11 cellular contexts compared by ENCODE assay signal in the genomic region with DNA sequence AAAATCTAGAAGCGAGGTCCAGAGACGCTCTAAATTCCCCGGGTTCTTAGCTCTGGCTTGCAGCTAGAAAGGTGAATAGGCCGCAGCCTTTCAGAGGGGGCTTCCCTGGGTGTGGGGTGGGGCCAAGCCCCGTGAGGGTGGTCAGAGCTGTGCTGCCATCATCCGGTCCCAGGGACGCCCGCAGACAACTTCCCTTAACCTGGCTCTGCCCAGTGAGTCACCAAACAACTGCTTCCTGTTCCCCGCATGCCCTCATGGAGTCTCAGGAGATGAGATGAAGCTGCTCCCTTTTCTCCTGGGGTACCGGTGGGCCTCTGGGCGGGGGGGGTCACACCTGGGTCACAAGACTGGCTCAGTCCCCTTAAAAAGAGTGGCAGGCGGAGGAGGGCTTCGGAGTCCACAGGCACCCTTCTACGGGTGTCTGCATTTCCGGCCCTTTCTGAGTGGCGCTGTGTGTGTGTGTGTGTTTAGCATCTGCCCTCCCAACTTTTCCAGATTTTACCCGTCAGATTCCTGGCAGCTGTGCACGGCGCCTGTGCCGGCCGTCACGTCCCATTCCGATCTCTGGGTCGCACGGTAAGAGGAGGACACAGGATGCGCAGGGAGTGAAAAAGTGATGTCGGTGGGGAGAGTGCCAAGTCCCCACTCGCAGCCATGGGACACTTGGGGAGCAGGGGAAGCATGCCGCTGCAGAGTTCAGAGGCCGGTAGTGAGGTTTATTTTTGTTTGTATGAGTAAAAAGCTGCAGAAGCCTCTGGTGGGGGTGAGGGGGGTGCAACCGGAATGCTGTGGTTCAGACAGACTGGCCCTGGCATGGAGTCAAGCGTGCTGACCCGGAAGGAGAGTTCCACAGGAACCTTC. TPM values are rescaled to one million over a fixed set of nuclear protein-coding genes. Genes with fewer than 3 reads are reported as not detected.
DNase-seq lines count a peak whose midpoint lies in the region; ATAC-seq and TF ChIP-seq lines count a peak whose summit lies in the region.
"Had no signal": no experiment of that assay in that cellular context is flagged by ENCODE, and none has a peak within 500 bp of the region (broad histone marks: within the 10 kb centered on the region; RNA-seq: fewer than 3 reads in every experiment).

No MANE protein-coding gene starts in this region.

- peak overlapping the region; percentile 70 for H3K27ac Mint-ChIP-seq in activated naive CD8-positive, alpha-beta T cell treated with anti-CD3 and anti-CD28 coated beads, Interleukin-2, amount 10 ng/mL, durations not matched to agents 7 days and 5 days

- H3K27me3 ChIP-seq in KMS-11 (ENCODE audit: insufficient read depth, low read depth), result no peaks in the 10 kb centered on the region
- H3K27me3 ChIP-seq in right cardiac atrium (ENCODE audit: control insufficient read depth, insufficient read depth), result no peaks in the 10 kb centered on the region
- no peaks in the 10 kb centered on the region for H3K27me3 ChIP-seq in spleen (replicated peaks in 1 of 7)
- H3K27me3 ChIP-seq: cardiac muscle cell had no signal

- H3K4me1 Mint-ChIP-seq in activated naive CD8-positive, alpha-beta T cell treated with anti-CD3 and anti-CD28 coated beads, Interleukin-2, amount 10 ng/mL, durations not matched to agents 7 days and 5 days, result peaks cover 53% of the 10 kb centered on the region

- H3K36me3 ChIP-seq in KMS-11 (ENCODE audit: insufficient read depth) (no peaks in the 10 kb centered on the region), spleen (peaks cover 0 to 57% (median 3%) of the 10 kb centered on the region in 6 donors)
- H3K36me3 ChIP-seq: cardiac muscle cell had no signal

- no peak overlapping the region for H2AFZ ChIP-seq in KMS-11 (ENCODE audit: low read depth)

- TF ChIP-seq POLR2A in spleen (IDR thresholded peaks at IDR 0.05), result no peak

- H3K27ac ChIP-seq in KMS-11 (peak overlapping the region; percentile 87; the same call in 1 of the 2 replicates), right cardiac atrium (ENCODE audit: low read length) (peak overlapping the region; percentile 85), spleen (peak overlapping the region; percentile 38 to 84 (median 80))
- H3K27ac ChIP-seq: cardiac muscle cell had no signal

- WGBS in right cardiac atrium, result 49% methylated on average over 33 of the region's 33 CpGs
- WGBS in spleen, 5 donors, result 51 to 67% (median 62%) methylated on average over 29 to 33 of the region's 33 CpGs

- H3K4me2 ChIP-seq in KMS-11, result peak overlapping the region; percentile 89

- H3K4me3 Mint-ChIP-seq in activated naive CD8-positive, alpha-beta T cell treated with anti-CD3 and anti-CD28 coated beads, Interleukin-2, amount 10 ng/mL, durations not matched to agents 7 days and 5 days, result no peak overlapping the region

- H3K79me2 ChIP-seq in KMS-11 (ENCODE audit: insufficient read depth, low read depth), result no peaks in the 10 kb centered on the region

- POLR2A ChIA-PET in activated naive CD8-positive, alpha-beta T cell treated with anti-CD3 and anti-CD28 coated beads, Interleukin-2, amount 10 ng/mL, durations not matched to agents 7 days and 5 days (lab: Charles Lee), result interaction anchor here (0.6 to 2.5 kb wide), 6 partner anchors 11 to 199 kb away, joined by 3 to 12 read pairs (median 5); no protein-coding TSS in a partner anchor

- TF ChIP-seq CTCF in KMS-11 (conservative IDR thresholded peaks at IDR 0.05; ENCODE audit: low read depth, low read length), result no peak
- TF ChIP-seq CTCF in spleen (IDR thresholded peaks at IDR 0.05 in 8 of 11, conservative IDR thresholded peaks at IDR 0.05 in 3 of 11), result no peak

- no peak overlapping the region for H3K4me3 ChIP-seq in KMS-11 (IDR thresholded peaks at IDR 0.05; ENCODE audit: insufficient read depth, low read depth, low read length)
- H3K4me3 ChIP-seq in right cardiac atrium (ENCODE audit: low read length), result no peak overlapping the region
- peak overlapping the region in 1 of 8 donors; percentile 1 for H3K4me3 ChIP-seq in spleen
- H3K4me3 ChIP-seq: cardiac muscle cell had no signal

- no peaks in the 10 kb centered on the region for H3K27me3 Mint-ChIP-seq in activated naive CD8-positive, alpha-beta T cell treated with anti-CD3 and anti-CD28 coated beads, Interleukin-2, amount 10 ng/mL, durations not matched to agents 7 days and 5 days

- H4K20me1 ChIP-seq in KMS-11 (ENCODE audit: insufficient read depth), result no peaks in the 10 kb centered on the region

- peaks cover 19% of the 10 kb centered on the region for H3K36me3 Mint-ChIP-seq in activated naive CD8-positive, alpha-beta T cell treated with anti-CD3 and anti-CD28 coated beads, Interleukin-2, amount 10 ng/mL, durations not matched to agents 7 days and 5 days

- H3K9me3 Mint-ChIP-seq in activated naive CD8-positive, alpha-beta T cell treated with anti-CD3 and anti-CD28 coated beads, Interleukin-2, amount 10 ng/mL, durations not matched to agents 7 days and 5 days, result no peaks in the 10 kb centered on the region

- DNase-seq in activated naive CD8-positive, alpha-beta T cell treated with anti-CD3 and anti-CD28 coated beads, Interleukin-2, amount 10 ng/mL, durations not matched to agents 7 days and 5 days, result no peak
- DNase-seq in right cardiac atrium (peak; percentile 76 to 90 (median 89)), spleen (peak; percentile 81), HK-2 (ENCODE audit: unreplicated experiment) (no peak), 8988T (no peak)
- no peak for DNase-seq in activated CD8-positive, alpha-beta memory T cell treated with anti-CD3 and anti-CD28 coated beads, Interleukin-2, amount 50 U/mL, for 48 hours
- DNase-seq: midbrain, MM.1S had no signal

- H3K4me1 ChIP-seq in KMS-11 (ENCODE audit: low read depth, poor library complexity, severe bottlenecking), result peaks cover 46% of the 10 kb centered on the region
- H3K4me1 ChIP-seq in right cardiac atrium (ENCODE audit: control insufficient read depth, insufficient read depth, low read length), result peaks cover 26% of the 10 kb centered on the region
- H3K4me1 ChIP-seq in spleen, result peaks cover 21 to 100% (median 77%) of the 10 kb centered on the region in 6 donors

- H3K9me3 ChIP-seq in right cardiac atrium (ENCODE audit: control insufficient read depth, low read length) (no peaks in the 10 kb centered on the region), spleen (no peaks in the 10 kb centered on the region)

- H3K9ac ChIP-seq in KMS-11, result peak overlapping the region; percentile 41; the same call in 1 of the 2 replicates

- no peak for ATAC-seq in activated naive CD8-positive, alpha-beta T cell treated with anti-CD3 and anti-CD28 coated beads, Interleukin-2, amount 10 ng/mL, durations not matched to agents 7 days and 5 days (ENCODE audit: low read depth)
- ATAC-seq in right cardiac atrium (peak; percentile 65), HG02623 (IDR thresholded peaks at IDR 0.05; ENCODE audit: unreplicated experiment) (no peak)

- intact Hi-C loops in right cardiac atrium (cut with DNase I), result no loop called here
- intact Hi-C loops in spleen (cut with DNase I; ENCODE audit: low total_unique reads), result no loop called here

RNA-seq across cellular contexts. Expression of gene HIC1, which starts 16.7 kb away (rescaled TPM):
- 10 to 100 TPM; 62.1 to 64.3 TPM for total RNA-seq in activated naive CD8-positive, alpha-beta T cell treated with anti-CD3 and anti-CD28 coated beads, Interleukin-2, amount 10 ng/mL, durations not matched to agents 7 days and 5 days
- total RNA-seq in right cardiac atrium (10 to 100 TPM; 16.9 to 33.0 (median 24.7) TPM), spleen (10 to 100 TPM in 6 of 7 donors, 1 to 10 TPM in 1; 7.0 to 59.6 (median 23.3) TPM)
- polyA plus RNA-seq in right cardiac atrium (10.3 TPM), spleen (1 to 10 TPM; 1.3 to 4.7 (median 2.6) TPM)

RNA-seq across cellular contexts. Expression of gene OVCA2, which starts 29.8 kb away (rescaled TPM):
- 10 to 100 TPM; 32.0 to 35.5 TPM for total RNA-seq in activated naive CD8-positive, alpha-beta T cell treated with anti-CD3 and anti-CD28 coated beads, Interleukin-2, amount 10 ng/mL, durations not matched to agents 7 days and 5 days
- total RNA-seq in right cardiac atrium, result 10 to 100 TPM; 15.3 to 29.4 (median 20.5) TPM
- polyA plus RNA-seq in right cardiac atrium, result 35.6 TPM
- total RNA-seq in spleen, result 10 to 100 TPM; 20.9 to 51.3 (median 28.9) TPM
- 10 to 100 TPM; 52.9 to 68.8 (median 66.4) TPM for polyA plus RNA-seq in spleen

RNA-seq across cellular contexts. Expression of gene DPH1, which starts 41.7 kb away (rescaled TPM):
- 10 to 100 TPM; 45.7 to 46.4 TPM for total RNA-seq in activated naive CD8-positive, alpha-beta T cell treated with anti-CD3 and anti-CD28 coated beads, Interleukin-2, amount 10 ng/mL, durations not matched to agents 7 days and 5 days
- total RNA-seq in right cardiac atrium (10 to 100 TPM; 24.7 to 30.7 (median 27.5) TPM), spleen (10 to 100 TPM; 38.3 to 58.5 (median 43.5) TPM)
- polyA plus RNA-seq in right cardiac atrium (20.5 TPM), spleen (10 to 100 TPM; 20.6 to 37.9 (median 20.9) TPM)

RNA-seq across cellular contexts. Expression of gene RTN4RL1, which starts 46.5 kb away (rescaled TPM):
- total RNA-seq in activated naive CD8-positive, alpha-beta T cell treated with anti-CD3 and anti-CD28 coated beads, Interleukin-2, amount 10 ng/mL, durations not matched to agents 7 days and 5 days, result under 1 TPM; 0.22 to 0.45 TPM
- total RNA-seq in right cardiac atrium (1 to 10 TPM; 3.9 to 5.7 (median 4.2) TPM), spleen (1 to 10 TPM in 5 of 7 donors, under 1 TPM in 2; 0.67 to 4.5 (median 2.1) TPM)
- polyA plus RNA-seq in right cardiac atrium (5.4 TPM), spleen (under 1 TPM; 0.09 to 0.67 (median 0.26) TPM)

Comparison
In these comparisons a context has a peak if more than half of its experiments do, and no peak if none do; other contexts are left out.
1. ATAC-seq: peak in right cardiac atrium (2 of 2); none in activated naive CD8-positive, alpha-beta T cell treated with anti-CD3 and anti-CD28 coated beads, Interleukin-2, amount 10 ng/mL, durations not matched to agents 7 days and 5 days (single experiment) and HG02623 (single experiment).
2. DNase-seq: peak in right cardiac atrium (3 of 3) and spleen (single experiment); none in activated naive CD8-positive, alpha-beta T cell treated with anti-CD3 and anti-CD28 coated beads, Interleukin-2, amount 10 ng/mL, durations not matched to agents 7 days and 5 days (single experiment), HK-2 (single experiment), 8988T (single experiment) and activated CD8-positive, alpha-beta memory T cell treated with anti-CD3 and anti-CD28 coated beads, Interleukin-2, amount 50 U/mL, for 48 hours (single experiment).
3. Peak in every context shown above with its lines, with median percentiles within 50 percentile points of each other: H3K27ac ChIP-seq.